ENCODE assay signal across 19 cellular contexts in the genomic region with DNA sequence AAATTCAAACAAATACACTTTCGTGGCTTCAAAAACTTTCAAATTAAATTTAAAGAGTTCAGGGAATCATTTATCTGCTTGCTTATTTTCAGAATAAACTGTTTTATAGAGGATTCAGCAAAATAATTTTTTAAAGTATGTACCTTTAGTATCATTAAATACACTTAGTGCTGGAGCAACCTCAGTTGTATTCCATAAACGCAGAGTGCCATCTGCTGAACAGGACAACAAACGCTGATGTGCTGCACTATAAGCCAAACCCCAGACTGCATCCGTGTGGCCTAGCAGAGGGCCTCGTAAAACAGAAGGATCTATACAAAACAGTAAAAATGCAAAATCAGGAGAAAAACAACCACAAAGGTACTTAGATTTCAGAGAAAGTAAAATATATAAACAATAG.
DNase-seq lines count a peak whose midpoint lies in the region; ATAC-seq and TF ChIP-seq lines count a peak whose summit lies in the region.
"Had no signal": no experiment of that assay in that cellular context is flagged by ENCODE, and none has a peak within 500 bp of the region (broad histone marks: within the 10 kb centered on the region; RNA-seq: fewer than 3 reads in every experiment).

No MANE protein-coding gene starts in this region.

- H3K4me3 ChIP-seq in LNCaP clone FGC (ENCODE audit: low read depth, low read length) (no peak overlapping the region), colonic mucosa (no peak overlapping the region)
- H3K4me3 ChIP-seq: MG63, SJCRH30 had no signal

- no peaks in the 10 kb centered on the region for H3K4me1 ChIP-seq in colonic mucosa
- H3K4me1 ChIP-seq: SJCRH30 had no signal

- H3K27ac ChIP-seq in colonic mucosa: peak overlapping the region; percentile 1
- H3K27ac ChIP-seq: HL-60, SJCRH30 had no signal

- DNase-seq in Ammon's horn (ENCODE audit: low spot score): peak; percentile 57
- DNase-seq in LNCaP clone FGC (ENCODE audit: low read depth): peak; percentile 22
- DNase-seq in colonic mucosa: no peak
- DNase-seq in neural crest cell (ENCODE audit: low read depth, low spot score): no peak
- DNase-seq in cerebellar nuclear complex (lab: John Stamatoyannopoulos, UW): no peak
- DNase-seq in AML-193 (lab: John Stamatoyannopoulos, UW): no peak
- DNase-seq in T-cell: no peak
- DNase-seq: H7, HFFc6, IMR-90, MG63, NCI-H1105, NCI-H2107, NCI-H226, NCI-H82, SJCRH30 had no signal

- no peaks in the 10 kb centered on the region for H3K9me3 ChIP-seq in colonic mucosa
- H3K9me3 ChIP-seq: MG63, SJCRH30 had no signal

- no peaks in the 10 kb centered on the region for H3K36me3 ChIP-seq in colonic mucosa

- H3K36me3 Mint-ChIP-seq in neural crest cell (ENCODE audit: low read depth): peaks cover 17% of the 10 kb centered on the region
- H3K36me3 Mint-ChIP-seq in T-cell: peaks cover 62% of the 10 kb centered on the region

- intact Hi-C loops in colonic mucosa (cut with DNase I): loop anchor here (5.0 to 10.0 kb wide), 2 partner anchors 75 to 147 kb away; no protein-coding TSS in a partner anchor

- H3K27me3 Mint-ChIP-seq in neural crest cell (ENCODE audit: low read depth): no peaks in the 10 kb centered on the region
- H3K27me3 Mint-ChIP-seq in T-cell: no peaks in the 10 kb centered on the region

- peaks cover 3% of the 10 kb centered on the region for H3K9me3 Mint-ChIP-seq in neural crest cell
- H3K9me3 Mint-ChIP-seq in T-cell: peaks cover 0 to 4% (median 0%) of the 10 kb centered on the region in 3 donors
- H3K9me3 Mint-ChIP-seq: CD14-positive monocyte, HFFc6 had no signal

- POLR2A ChIA-PET in T-cell (lab: Charles Lee): no interaction called here

- ATAC-seq in HG03025 (IDR thresholded peaks at IDR 0.05; ENCODE audit: low FRiP score, unreplicated experiment) (no peak), T-cell (replicated peaks in 1 of 4) (no peak)

- TF ChIP-seq CTCF in LNCaP clone FGC (IDR thresholded peaks at IDR 0.05; ENCODE audit: control insufficient read depth, extremely low read depth, insufficient read depth) (peak; percentile 70), colonic mucosa (IDR thresholded peaks at IDR 0.05) (no peak), neural crest cell (conservative IDR thresholded peaks at IDR 0.05) (no peak)

- peak overlapping the region in 1 of 2 donors; percentile 34 for H3K9ac ChIP-seq in colonic mucosa (ENCODE audit: low read depth in 2 of 2, low read length in 2 of 2)

- H3K4me3 Mint-ChIP-seq in neural crest cell: no peak overlapping the region
- no peak overlapping the region for H3K4me3 Mint-ChIP-seq in T-cell
- H3K4me3 Mint-ChIP-seq: CD14-positive monocyte, HFFc6 had no signal

- CTCF ChIA-PET in T-cell (lab: Charles Lee): no interaction called here

- H3K4me1 Mint-ChIP-seq in neural crest cell (peaks cover 4% of the 10 kb centered on the region), T-cell (peaks cover 0 to 11% (median 0%) of the 10 kb centered on the region in 3 donors)
- H3K4me1 Mint-ChIP-seq: CD14-positive monocyte had no signal

- no peaks in the 10 kb centered on the region for H3K27me3 ChIP-seq in colonic mucosa
- H3K27me3 ChIP-seq: MG63, SJCRH30 had no signal

- H3K27ac Mint-ChIP-seq in neural crest cell (ENCODE audit: unreplicated experiment) (peak overlapping the region; percentile 35), T-cell (no peak overlapping the region)
- H3K27ac Mint-ChIP-seq: HFFc6 had no signal

Comparison
In these comparisons a context has a peak if more than half of its experiments do, and no peak if none do; other contexts are left out.
1. DNase-seq: peak in Ammon's horn (single experiment) and LNCaP clone FGC (single experiment); none in colonic mucosa (single experiment), neural crest cell (single experiment), cerebellar nuclear complex (0 of 2), AML-193 (0 of 2) and T-cell (0 of 34).